ENCODE assay signal across 13 cellular contexts in the genomic region with DNA sequence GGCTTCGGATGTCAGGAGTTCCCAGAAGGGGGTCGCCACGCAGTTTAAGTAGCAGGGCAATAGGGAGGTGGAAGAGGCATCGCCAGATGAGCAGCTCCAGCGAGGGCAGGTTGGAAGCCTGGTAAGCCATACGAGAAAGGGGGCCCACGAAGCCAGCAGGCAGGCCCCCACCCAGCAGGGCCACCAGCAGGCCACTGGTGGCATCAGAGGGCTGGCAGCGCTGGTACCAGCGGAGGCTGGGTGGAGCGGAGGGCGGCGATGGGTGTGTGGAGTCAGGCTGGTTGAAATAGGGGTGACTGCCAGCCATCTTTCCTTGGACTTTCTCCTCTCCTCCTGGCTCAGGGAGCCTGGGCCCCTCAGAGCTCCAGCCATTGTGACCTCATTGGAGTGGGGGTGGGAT. TPM values are rescaled to one million over a fixed set of nuclear protein-coding genes. Genes with fewer than 3 reads are reported as not detected.
DNase-seq lines count a peak whose midpoint lies in the region; ATAC-seq and TF ChIP-seq lines count a peak whose summit lies in the region.
"Not testable (repeated sequence)": the region's sequence is repeated elsewhere in the genome, so short reads cannot be mapped to it uniquely, and the experiment has no call there.
"Had no signal": no experiment of that assay in that cellular context is flagged by ENCODE, and none has a peak within 500 bp of the region (broad histone marks: within the 10 kb centered on the region; RNA-seq: fewer than 3 reads in every experiment).

A gene (minus strand): TSS at position 393 of the 400 bp plus-strand sequence. CDS start 86 bp downstream, at position 307.

- POLR2A ChIA-PET in activated CD4-positive, alpha-beta T cell treated with anti-CD3 and anti-CD28 coated beads, Interleukin-2, amount 10 ng/mL, durations not matched to agents 7 days and 5 days (lab: Charles Lee), result not testable (repeated sequence)

- H3K36me3 ChIP-seq in CD4-positive, CD25-positive, alpha-beta regulatory T cell (ENCODE audit: control insufficient read depth, insufficient read depth, low read length); KOPT-K1 (ENCODE audit: insufficient read depth, low read length): not testable (repeated sequence)

- H3K9me3 ChIP-seq in CD4-positive, CD25-positive, alpha-beta regulatory T cell (ENCODE audit: control insufficient read depth in 2 of 2, low read length in 2 of 2), result not testable (repeated sequence)
- H3K9me3 ChIP-seq in KOPT-K1 (ENCODE audit: insufficient read depth, low read length, poor library complexity, severe bottlenecking), result peaks cover 22% of the 10 kb centered on the region

- DNase-seq in CD4-positive, CD25-positive, alpha-beta regulatory T cell; activated CD4-positive, alpha-beta T cell treated with anti-CD3 and anti-CD28 coated beads, Interleukin-2, amount 10 ng/mL, durations not matched to agents 7 days and 5 days; nephron progenitor cell: not testable (repeated sequence)

- H3K27ac Mint-ChIP-seq in CD4-positive, CD25-positive, alpha-beta regulatory T cell, result peak within 1 kb of the TSS; percentile 67 to 94 (median 87)
- H3K27ac Mint-ChIP-seq in activated CD4-positive, alpha-beta T cell treated with anti-CD3 and anti-CD28 coated beads, Interleukin-2, amount 10 ng/mL, durations not matched to agents 7 days and 5 days, result peak within 1 kb of the TSS; percentile 42
- peak within 1 kb of the TSS; percentile 25 for H3K27ac Mint-ChIP-seq in activated T-helper 17 cell treated with anti-CD3 and anti-CD28 coated beads, Interleukin-2, amount 50 U/mL, for 72 hours
- peak within 1 kb of the TSS; percentile 91 for H3K27ac Mint-ChIP-seq in activated naive CD8-positive, alpha-beta T cell
- peak within 1 kb of the TSS; percentile 80 for H3K27ac Mint-ChIP-seq in nephron progenitor cell
- peak within 1 kb of the TSS; percentile 36 for H3K27ac Mint-ChIP-seq in stimulated activated naive CD8-positive, alpha-beta T cell treated with anti-CD3 and anti-CD28 coated beads, Interleukin-15, Interleukin-2, amounts not matched to agents 100 ng/mL and 50 ng/mL, for 24 hours

- H3K27ac ChIP-seq in CD4-positive, CD25-positive, alpha-beta regulatory T cell (ENCODE audit: insufficient read depth, low read length, poor library complexity, severe bottlenecking), result not testable (repeated sequence)
- H3K27ac ChIP-seq in KOPT-K1 (ENCODE audit: low read depth, low read length, poor library complexity, severe bottlenecking), result peak within 1 kb of the TSS; percentile 34

- peaks cover 5 to 60% (median 19%) of the 10 kb centered on the region in 4 donors for H3K4me1 Mint-ChIP-seq in CD4-positive, CD25-positive, alpha-beta regulatory T cell
- H3K4me1 Mint-ChIP-seq in activated CD4-positive, alpha-beta T cell treated with anti-CD3 and anti-CD28 coated beads, Interleukin-2, amount 10 ng/mL, durations not matched to agents 7 days and 5 days, result peaks cover 17% of the 10 kb centered on the region
- not testable (repeated sequence) for H3K4me1 Mint-ChIP-seq in activated T-helper 17 cell treated with anti-CD3 and anti-CD28 coated beads, Interleukin-2, amount 50 U/mL, for 72 hours; nephron progenitor cell
- peaks cover 46% of the 10 kb centered on the region for H3K4me1 Mint-ChIP-seq in activated naive CD8-positive, alpha-beta T cell (ENCODE audit: low read depth)
- H3K4me1 Mint-ChIP-seq in stimulated activated naive CD8-positive, alpha-beta T cell treated with anti-CD3 and anti-CD28 coated beads, Interleukin-15, Interleukin-2, amounts not matched to agents 100 ng/mL and 50 ng/mL, for 24 hours (ENCODE audit: low read depth), result peaks cover 26% of the 10 kb centered on the region

- H3K36me3 Mint-ChIP-seq in CD4-positive, CD25-positive, alpha-beta regulatory T cell; activated CD4-positive, alpha-beta T cell treated with anti-CD3 and anti-CD28 coated beads, Interleukin-2, amount 10 ng/mL, durations not matched to agents 7 days and 5 days (ENCODE audit: low read depth); activated T-helper 17 cell treated with anti-CD3 and anti-CD28 coated beads, Interleukin-2, amount 50 U/mL, for 72 hours (ENCODE audit: low read depth); activated naive CD8-positive, alpha-beta T cell; nephron progenitor cell (ENCODE audit: low read depth); stimulated activated naive CD8-positive, alpha-beta T cell treated with anti-CD3 and anti-CD28 coated beads, Interleukin-15, Interleukin-2, amounts not matched to agents 100 ng/mL and 50 ng/mL, for 24 hours (ENCODE audit: low read depth): not testable (repeated sequence)

- peak within 1 kb of the TSS in 3 of 4 donors; percentile 62 to 65 (median 65) for H3K4me3 Mint-ChIP-seq in CD4-positive, CD25-positive, alpha-beta regulatory T cell
- H3K4me3 Mint-ChIP-seq in activated CD4-positive, alpha-beta T cell treated with anti-CD3 and anti-CD28 coated beads, Interleukin-2, amount 10 ng/mL, durations not matched to agents 7 days and 5 days; activated T-helper 17 cell treated with anti-CD3 and anti-CD28 coated beads, Interleukin-2, amount 50 U/mL, for 72 hours; nephron progenitor cell: not testable (repeated sequence)
- peak within 1 kb of the TSS; percentile 77 for H3K4me3 Mint-ChIP-seq in activated naive CD8-positive, alpha-beta T cell
- peak within 1 kb of the TSS; percentile 38 for H3K4me3 Mint-ChIP-seq in stimulated activated naive CD8-positive, alpha-beta T cell treated with anti-CD3 and anti-CD28 coated beads, Interleukin-15, Interleukin-2, amounts not matched to agents 100 ng/mL and 50 ng/mL, for 24 hours

- H3K27me3 Mint-ChIP-seq in CD4-positive, CD25-positive, alpha-beta regulatory T cell; activated CD4-positive, alpha-beta T cell treated with anti-CD3 and anti-CD28 coated beads, Interleukin-2, amount 10 ng/mL, durations not matched to agents 7 days and 5 days; activated T-helper 17 cell treated with anti-CD3 and anti-CD28 coated beads, Interleukin-2, amount 50 U/mL, for 72 hours; activated naive CD8-positive, alpha-beta T cell; stimulated activated naive CD8-positive, alpha-beta T cell treated with anti-CD3 and anti-CD28 coated beads, Interleukin-15, Interleukin-2, amounts not matched to agents 100 ng/mL and 50 ng/mL, for 24 hours: not testable (repeated sequence)
- peaks cover 12% of the 10 kb centered on the region for H3K27me3 Mint-ChIP-seq in nephron progenitor cell (ENCODE audit: low read depth, poor library complexity)

- TF ChIP-seq CTCF in nephron progenitor cell (IDR thresholded peaks at IDR 0.05), result not testable (repeated sequence)

- not testable (repeated sequence) for H3K27me3 ChIP-seq in CD4-positive, CD25-positive, alpha-beta regulatory T cell (ENCODE audit: control insufficient read depth, insufficient read depth, low read length)

- not testable (repeated sequence) for H3K4me3 ChIP-seq in CD4-positive, CD25-positive, alpha-beta regulatory T cell (ENCODE audit: low read depth, low read length)

- not testable (repeated sequence) for H3K9me3 Mint-ChIP-seq in CD4-positive, CD25-positive, alpha-beta regulatory T cell; activated T-helper 17 cell treated with anti-CD3 and anti-CD28 coated beads, Interleukin-2, amount 50 U/mL, for 72 hours; activated naive CD8-positive, alpha-beta T cell (ENCODE audit: low read depth); stimulated activated naive CD8-positive, alpha-beta T cell treated with anti-CD3 and anti-CD28 coated beads, Interleukin-15, Interleukin-2, amounts not matched to agents 100 ng/mL and 50 ng/mL, for 24 hours
- H3K9me3 Mint-ChIP-seq in activated CD4-positive, alpha-beta T cell treated with anti-CD3 and anti-CD28 coated beads, Interleukin-2, amount 10 ng/mL, durations not matched to agents 7 days and 5 days, result peaks cover 18% of the 10 kb centered on the region
- H3K9me3 Mint-ChIP-seq in nephron progenitor cell, result peaks cover 42% of the 10 kb centered on the region

- not testable (repeated sequence) for ATAC-seq in CD4-positive, CD25-positive, alpha-beta regulatory T cell (ENCODE audit: low read depth in 2 of 2); activated T-helper 17 cell treated with anti-CD3 and anti-CD28 coated beads, Interleukin-2, amount 50 U/mL, for 72 hours (replicated peaks)
- ATAC-seq in esophagus mucosa, result peak; percentile 11

- peaks cover 11% of the 10 kb centered on the region for H3K4me1 ChIP-seq in CD4-positive, CD25-positive, alpha-beta regulatory T cell (ENCODE audit: control insufficient read depth, insufficient read depth, low read length, poor library complexity, severe bottlenecking)

- CTCF ChIA-PET in activated CD4-positive, alpha-beta T cell treated with anti-CD3 and anti-CD28 coated beads, Interleukin-2, amount 10 ng/mL, durations not matched to agents 7 days and 5 days (lab: Charles Lee), result not testable (repeated sequence)

RNA-seq across cellular contexts. Expression of the gene that starts here (rescaled TPM):
- not detected for total RNA-seq in CD4-positive, CD25-positive, alpha-beta regulatory T cell
- polyA plus RNA-seq in CD4-positive, CD25-positive, alpha-beta regulatory T cell, result under 1 TPM; 0.08 to 0.19 (median 0.13) TPM
- not detected for total RNA-seq in activated CD4-positive, alpha-beta T cell treated with anti-CD3 and anti-CD28 coated beads, Interleukin-2, amount 10 ng/mL, durations not matched to agents 7 days and 5 days
- not detected for total RNA-seq in activated T-helper 17 cell treated with anti-CD3 and anti-CD28 coated beads, Interleukin-2, amount 50 U/mL, for 72 hours
- not detected for total RNA-seq in esophagus mucosa
- total RNA-seq: Caco-2, H1, H9 had no signal
- polyA plus RNA-seq: A549, BJ, H1 had no signal

Comparison
In these comparisons a context has a peak if more than half of its experiments do, and no peak if none do; other contexts are left out.
1. Peak in ATAC-seq in esophagus mucosa; RNA of the gene not detected or under 1 TPM.
2. H3K27ac Mint-ChIP-seq: peak in every context shown above with its lines; median percentile 91 in activated naive CD8-positive, alpha-beta T cell; 87 in CD4-positive, CD25-positive, alpha-beta regulatory T cell; 80 in nephron progenitor cell; 42 in activated CD4-positive, alpha-beta T cell treated with anti-CD3 and anti-CD28 coated beads, Interleukin-2, amount 10 ng/mL, durations not matched to agents 7 days and 5 days; 36 in stimulated activated naive CD8-positive, alpha-beta T cell treated with anti-CD3 and anti-CD28 coated beads, Interleukin-15, Interleukin-2, amounts not matched to agents 100 ng/mL and 50 ng/mL, for 24 hours; 25 in activated T-helper 17 cell treated with anti-CD3 and anti-CD28 coated beads, Interleukin-2, amount 50 U/mL, for 72 hours.